In the genomic region with DNA sequence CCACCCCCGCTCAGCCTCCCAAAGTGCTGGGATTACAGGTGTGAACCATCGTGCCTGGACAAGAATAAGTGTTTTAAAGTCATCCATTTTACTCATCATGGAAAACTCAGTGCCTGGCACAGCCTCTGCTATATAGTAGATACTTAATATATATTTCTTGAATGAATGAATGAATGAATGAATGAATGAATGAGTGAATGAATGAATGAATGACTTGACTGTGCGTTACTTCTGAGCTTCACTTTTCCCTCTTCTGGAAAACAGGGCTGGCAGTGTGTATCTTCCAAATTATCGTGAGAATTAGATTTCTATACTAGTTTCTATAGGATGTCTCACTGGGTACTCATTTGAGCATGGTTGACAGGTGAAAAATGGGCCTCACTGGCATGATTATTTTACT, we compare ENCODE assay signal across 6 cellular contexts.
"Had no signal": no experiment of that assay in that cellular context is flagged by ENCODE, and none has a peak within 500 bp of the region (broad histone marks: within the 10 kb centered on the region; RNA-seq: fewer than 3 reads in every experiment).

No MANE protein-coding gene starts in this region.

- H3K27ac ChIP-seq: HL-60, KMS-11 had no signal

- H3K9ac ChIP-seq: KMS-11 had no signal

- H3K4me2 ChIP-seq: KMS-11 had no signal

- FAIRE-seq: HTR-8/SVneo had no signal

- DNase-seq: IMR-90, KBM-7, KG1 had no signal
